In genomic region chr3:147975165-147975564, GRCh38 we compare ENCODE assay signal across 6 cellular contexts.
"Had no signal": no experiment of that assay in that cellular context is flagged by ENCODE, and none has a peak within 500 bp of the region (broad histone marks: within the 10 kb centered on the region; RNA-seq: fewer than 3 reads in every experiment).

No MANE protein-coding gene starts in this region.

- DNase-seq: IMR-90, KBM-7, KG1 had no signal

- ATAC-seq: HepG2, K562 had no signal

- H3K27ac ChIP-seq: HL-60 had no signal

- H3K4me3 ChIP-seq: K562 had no signal
